Comparison of ENCODE assay signal across 11 cellular contexts in the genomic region with DNA sequence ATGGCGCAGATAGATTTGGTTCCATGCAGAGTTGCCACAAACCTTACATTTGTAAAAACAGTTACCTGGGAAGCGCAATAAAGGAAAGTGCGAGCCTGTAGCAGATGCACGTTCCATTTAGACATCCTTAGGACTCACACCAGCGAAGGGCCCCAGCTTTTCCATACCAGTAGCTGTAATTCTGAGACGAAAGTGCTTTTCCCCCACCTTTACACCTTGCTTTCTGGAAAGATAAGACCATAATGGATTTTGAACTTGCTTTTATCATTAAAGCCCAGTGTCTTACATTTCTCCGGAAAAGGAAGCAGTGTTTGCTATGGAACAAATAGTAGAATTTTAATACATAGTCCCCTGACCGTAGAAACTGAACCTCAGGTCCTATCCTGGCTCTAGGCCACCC. TPM values are rescaled to one million over a fixed set of nuclear protein-coding genes. Genes with fewer than 3 reads are reported as not detected.
A peak's percentile ranks its signal among the peaks of the same experiment; 100 is the strongest.
DNase-seq lines count a peak whose midpoint lies in the region; ATAC-seq and TF ChIP-seq lines count a peak whose summit lies in the region.
"Had no signal": no experiment of that assay in that cellular context is flagged by ENCODE, and none has a peak within 500 bp of the region (broad histone marks: within the 10 kb centered on the region; RNA-seq: fewer than 3 reads in every experiment).

No MANE protein-coding gene starts in this region.

- no peak overlapping the region for H3K4ac ChIP-seq in mesendoderm (ENCODE audit: low read depth, low read length)

- 57 to 63% (median 60%) methylated on average over 8 of the region's 8 CpGs for WGBS in heart left ventricle, 4 donors
- WGBS in mammary epithelial cell (ENCODE audit: low coverage, missing lambda C conversion rate) = 70% methylated on average over 7 of the region's 8 CpGs
- WGBS in mesendoderm (ENCODE audit: extremely low coverage, insufficient coverage, low lambda C conversion rate) = no CpG with 5 or more reads among the region's 8 CpGs

- no peak overlapping the region for H2AK5ac ChIP-seq in mesendoderm (ENCODE audit: low read length)

- peak overlapping the region; percentile 5 to 83 (median 70) for H3K4me3 ChIP-seq in heart left ventricle
- H3K4me3 ChIP-seq in mammary epithelial cell (replicated peaks in 1 of 3; ENCODE audit: insufficient read depth in 1 of 3, low read depth in 2 of 3, low read length in 3 of 3) = peak overlapping the region; percentile 26 to 79 (median 76)
- H3K4me3 ChIP-seq in mesendoderm (ENCODE audit: low read length) = no peak overlapping the region
- H3K4me3 ChIP-seq in uterus = peak overlapping the region; percentile 60 to 72

- H3K27ac Mint-ChIP-seq in activated CD4-positive, alpha-beta memory T cell treated with anti-CD3 and anti-CD28 coated beads for 36 hours = no peak overlapping the region
- H3K27ac Mint-ChIP-seq: activated B cell treated with CpG ODN at 0.5 μM for 24 hours, brain, mesothelial cell of epicardium had no signal

- H3K36me3 Mint-ChIP-seq in activated CD4-positive, alpha-beta memory T cell treated with anti-CD3 and anti-CD28 coated beads for 36 hours = no peaks in the 10 kb centered on the region
- H3K36me3 Mint-ChIP-seq: brain, mesothelial cell of epicardium had no signal

- intact Hi-C loops in heart left ventricle (cut with DNase I) (no loop called here), left cardiac atrium (cut with DNase I) (no loop called here), mammary epithelial cell (cut with micrococcal nuclease) (no loop called here), uterus (cut with DNase I; ENCODE audit: low total_unique reads) (no loop called here), left colon (cut with DNase I, micrococcal nuclease) (no loop called here)
- intact Hi-C loops in activated CD4-positive, alpha-beta memory T cell treated with anti-CD3 and anti-CD28 coated beads for 36 hours (cut with micrococcal nuclease) = loop anchor here (1.0 kb wide), 1 partner anchor 12 kb away; the partner anchor contains the start of gene KDM5A

- peaks cover 4% of the 10 kb centered on the region for H3K79me1 ChIP-seq in mesendoderm (ENCODE audit: low read length)

- H3K4me2 ChIP-seq in mammary epithelial cell (ENCODE audit: insufficient read depth, low read depth, low read length) (peak overlapping the region; percentile 78), mesendoderm (ENCODE audit: low read length) (peak overlapping the region; percentile 55)

- H3K4me1 Mint-ChIP-seq in activated CD4-positive, alpha-beta memory T cell treated with anti-CD3 and anti-CD28 coated beads for 36 hours (ENCODE audit: low read depth) = no peaks in the 10 kb centered on the region
- H3K4me1 Mint-ChIP-seq: activated B cell treated with CpG ODN at 0.5 μM for 24 hours, mesothelial cell of epicardium had no signal

- H3K4me1 ChIP-seq in heart left ventricle = peaks cover 0 to 17% (median 8%) of the 10 kb centered on the region in 12 donors
- peaks cover 4% of the 10 kb centered on the region for H3K4me1 ChIP-seq in mammary epithelial cell (ENCODE audit: insufficient read depth, low read length)
- peaks cover 2% of the 10 kb centered on the region for H3K4me1 ChIP-seq in mesendoderm (ENCODE audit: control insufficient read depth, low read depth, low read length)
- peaks cover 0 to 7% of the 10 kb centered on the region in 2 donors for H3K4me1 ChIP-seq in uterus

- H3K27me3 ChIP-seq in heart left ventricle (no peaks in the 10 kb centered on the region), mammary epithelial cell (ENCODE audit: insufficient read depth, low read length) (no peaks in the 10 kb centered on the region), mesendoderm (ENCODE audit: insufficient read depth, low read length, poor library complexity) (no peaks in the 10 kb centered on the region), uterus (no peaks in the 10 kb centered on the region)

- H2BK5ac ChIP-seq in mesendoderm (ENCODE audit: low read length) = no peak overlapping the region

- no peaks in the 10 kb centered on the region for H3K9me3 ChIP-seq in heart left ventricle
- H3K9me3 ChIP-seq in mammary epithelial cell (replicated peaks; ENCODE audit: insufficient read depth, low read length) = no peaks in the 10 kb centered on the region
- H3K9me3 ChIP-seq in uterus = no peaks in the 10 kb centered on the region

- dilution Hi-C loops in mammary epithelial cell (cut with HindIII; ENCODE audit: low sequenced_read_pairs) = loop anchor here (5.0 kb wide), 2 partner anchors 41 to 76 kb away; no protein-coding TSS in a partner anchor

- no TSS peak for BruUV-seq in mammary epithelial cell (replicated peaks; lab: Mats Ljungman, UMichigan)

- H3K23ac ChIP-seq in mesendoderm (ENCODE audit: low read length) = no peak overlapping the region

- DNase-seq in heart left ventricle (no peak), left cardiac atrium (no peak), mammary epithelial cell (no peak), mesendoderm (no peak), uterus (no peak), left colon (no peak), NOMO-1 treated with dmso at 0.1 percent for 144 hours (lab: John Stamatoyannopoulos, UW; ENCODE audit: unreplicated experiment) (no peak)
- DNase-seq in activated CD4-positive, alpha-beta memory T cell treated with anti-CD3 and anti-CD28 coated beads for 36 hours = no peak

- no peak overlapping the region for H3K18ac ChIP-seq in mesendoderm (ENCODE audit: low read length)

- POLR2A ChIA-PET in activated CD4-positive, alpha-beta memory T cell treated with anti-CD3 and anti-CD28 coated beads for 36 hours (lab: Charles Lee) = interaction anchor here (0.6 to 4.5 kb wide), 5 partner anchors 10 to 38 kb away, joined by 3 to 31 read pairs (median 4); partner anchors contain the start of gene KDM5A

- H2BK120ac ChIP-seq in mesendoderm (ENCODE audit: low read depth, low read length) = no peak overlapping the region

- CTCF ChIA-PET in mammary epithelial cell (lab: Charles Lee; ENCODE audit: low non-redundant PET) = interaction anchor here (0.6 kb wide), 1 partner anchor 351 kb away, joined by 6 read pairs; the partner anchor contains the start of gene WNK1
- CTCF ChIA-PET in activated CD4-positive, alpha-beta memory T cell treated with anti-CD3 and anti-CD28 coated beads for 36 hours (lab: Charles Lee) = interaction anchor here (0.5 to 3.6 kb wide), 7 partner anchors 10 to 169 kb away, joined by 3 to 38 read pairs (median 5); partner anchors contain the start of gene KDM5A

- H3K27ac ChIP-seq in heart left ventricle (peak overlapping the region in 7 of 12 donors; percentile 11 to 82 (median 75)), mammary epithelial cell (ENCODE audit: insufficient read depth, low read depth, low read length) (no peak overlapping the region), mesendoderm (ENCODE audit: low read depth, low read length) (no peak overlapping the region), uterus (peak overlapping the region; percentile 17 to 74)

- H3K79me2 ChIP-seq in mammary epithelial cell (ENCODE audit: insufficient read depth, low read length) = peaks cover 13% of the 10 kb centered on the region
- peaks cover 15% of the 10 kb centered on the region for H3K79me2 ChIP-seq in mesendoderm (ENCODE audit: control insufficient read depth, insufficient read depth, low read length)

- no peak overlapping the region for H3K4me3 Mint-ChIP-seq in activated CD4-positive, alpha-beta memory T cell treated with anti-CD3 and anti-CD28 coated beads for 36 hours
- H3K4me3 Mint-ChIP-seq: activated B cell treated with CpG ODN at 0.5 μM for 24 hours, brain, mesothelial cell of epicardium had no signal

- H4K20me1 ChIP-seq in mammary epithelial cell (ENCODE audit: insufficient read depth, low read length) = no peaks in the 10 kb centered on the region

- H3K9ac ChIP-seq in mammary epithelial cell (ENCODE audit: insufficient read depth, low read length) (no peak overlapping the region), mesendoderm (ENCODE audit: low read length) (peak overlapping the region; percentile 53)

- peak overlapping the region; percentile 95 for H4K5ac ChIP-seq in mesendoderm (ENCODE audit: low read length)

- H3K27me3 Mint-ChIP-seq in activated CD4-positive, alpha-beta memory T cell treated with anti-CD3 and anti-CD28 coated beads for 36 hours = no peaks in the 10 kb centered on the region
- H3K27me3 Mint-ChIP-seq: activated B cell treated with CpG ODN at 0.5 μM for 24 hours, brain had no signal

- in situ Hi-C loops in mammary epithelial cell (cut with MboI; ENCODE audit: low sequenced_read_pairs in 2 of 2) = no loop called here

- H3K56ac ChIP-seq in mesendoderm (ENCODE audit: low read length) = peak overlapping the region; percentile 52

- H2AFZ ChIP-seq in mammary epithelial cell (ENCODE audit: low read depth, low read length) = peak overlapping the region; percentile 96

- ATAC-seq in heart left ventricle = no peak
- ATAC-seq in left cardiac atrium = no peak
- no peak for ATAC-seq in left colon

- H4K8ac ChIP-seq in mesendoderm (ENCODE audit: low read depth, low read length) = peak overlapping the region; percentile 82

- no peaks in the 10 kb centered on the region for H3K36me3 ChIP-seq in heart left ventricle
- no peaks in the 10 kb centered on the region for H3K36me3 ChIP-seq in mammary epithelial cell (ENCODE audit: insufficient read depth, low read length)
- no peaks in the 10 kb centered on the region for H3K36me3 ChIP-seq in mesendoderm (ENCODE audit: control insufficient read depth, insufficient read depth, low read length)
- no peaks in the 10 kb centered on the region for H3K36me3 ChIP-seq in uterus

- no peak overlapping the region for H2BK15ac ChIP-seq in mesendoderm (replicated peaks; ENCODE audit: low read depth)

- TF ChIP-seq POLR2A in heart left ventricle (IDR thresholded peaks at IDR 0.05) (no peak), uterus (IDR thresholded peaks at IDR 0.05) (no peak)

- H3K9me3 Mint-ChIP-seq in activated CD4-positive, alpha-beta memory T cell treated with anti-CD3 and anti-CD28 coated beads for 36 hours = no peaks in the 10 kb centered on the region
- H3K9me3 Mint-ChIP-seq: activated B cell treated with CpG ODN at 0.5 μM for 24 hours, brain, mesothelial cell of epicardium had no signal

- TF ChIP-seq CTCF in heart left ventricle (IDR thresholded peaks at IDR 0.05) (no peak), mammary epithelial cell (conservative IDR thresholded peaks at IDR 0.05 in 1 of 2, IDR thresholded peaks at IDR 0.05 in 1 of 2; ENCODE audit: extremely low read depth in 1 of 2, insufficient read depth in 1 of 2, low read depth in 1 of 2, low read length in 2 of 2) (no peak), uterus (IDR thresholded peaks at IDR 0.05) (no peak)

RNA-seq across cellular contexts. Expression of gene CCDC77, which starts 0.6 kb away (rescaled TPM):
- total RNA-seq in heart left ventricle (1 to 10 TPM; 1.3 to 4.6 (median 2.6) TPM), left cardiac atrium (1 to 10 TPM; 2.9 to 5.0 TPM), mammary epithelial cell (1 to 10 TPM; 5.3 to 8.8 TPM), uterus (10 to 100 TPM in 1 of 4 donors, 1 to 10 TPM in 3; 2.9 to 17.5 (median 5.8) TPM), left colon (1 to 10 TPM; 4.0 to 5.9 TPM)
- polyA plus RNA-seq in heart left ventricle (1 to 10 TPM; 2.9 to 3.0 TPM), mammary epithelial cell (4.9 TPM)
- polyA minus RNA-seq in mammary epithelial cell = not detected
- 19.5 TPM for polyA plus RNA-seq in mesendoderm (2013, experiment 1 of 2)
- 21.2 TPM for polyA plus RNA-seq in mesendoderm (2013, experiment 2 of 2)
- total RNA-seq in activated CD4-positive, alpha-beta memory T cell treated with anti-CD3 and anti-CD28 coated beads for 36 hours = 10 to 100 TPM; 14.4 to 14.7 TPM

RNA-seq across cellular contexts. Expression of gene KDM5A, which starts 11.7 kb away (rescaled TPM):
- total RNA-seq in heart left ventricle (10 to 100 TPM; 21.8 to 55.6 (median 34.6) TPM), left cardiac atrium (10 to 100 TPM; 36.5 to 38.1 TPM), mammary epithelial cell (10 to 100 TPM; 50.5 to 52.4 TPM), uterus (10 to 100 TPM; 12.1 to 97.5 (median 50.5) TPM), left colon (10 to 100 TPM; 48.7 to 63.5 TPM)
- polyA plus RNA-seq in heart left ventricle (1 to 10 TPM; 4.7 to 9.3 TPM), mammary epithelial cell (17.5 TPM)
- polyA minus RNA-seq in mammary epithelial cell = 51.1 TPM
- 21.6 TPM for polyA plus RNA-seq in mesendoderm (2013, experiment 1 of 2)
- polyA plus RNA-seq in mesendoderm (2013, experiment 2 of 2) = 20.8 TPM
- 10 to 100 TPM; 59.7 to 63.5 TPM for total RNA-seq in activated CD4-positive, alpha-beta memory T cell treated with anti-CD3 and anti-CD28 coated beads for 36 hours

RNA-seq across cellular contexts. Expression of gene B4GALNT3, which starts 58.9 kb away (rescaled TPM):
- 10 to 100 TPM; 19.3 to 59.4 (median 31.5) TPM for total RNA-seq in heart left ventricle
- 10 to 100 TPM; 34.6 to 38.7 TPM for polyA plus RNA-seq in heart left ventricle
- total RNA-seq in left cardiac atrium = 10 to 100 TPM; 20.9 to 22.1 TPM
- total RNA-seq in mammary epithelial cell = 1 to 10 TPM; 5.3 to 5.4 TPM
- polyA plus RNA-seq in mammary epithelial cell = 1.9 TPM
- polyA minus RNA-seq in mammary epithelial cell = 6.9 TPM
- polyA plus RNA-seq in mesendoderm (2013, experiment 1 of 2) = 16.0 TPM
- polyA plus RNA-seq in mesendoderm (2013, experiment 2 of 2) = 14.7 TPM
- total RNA-seq in uterus = 10 to 100 TPM in 1 of 4 donors, 1 to 10 TPM in 3; 2.2 to 29.2 (median 3.1) TPM
- 1 to 10 TPM; 1.2 to 1.9 TPM for total RNA-seq in activated CD4-positive, alpha-beta memory T cell treated with anti-CD3 and anti-CD28 coated beads for 36 hours
- total RNA-seq in left colon = 100 to 1,000 TPM; 131 to 143 TPM
- total RNA-seq: activated B cell treated with CpG ODN at 0.5 μM for 24 hours had no signal

Comparison
In these comparisons a context has a peak if more than half of its experiments do, and no peak if none do; other contexts are left out.
1. H3K27ac ChIP-seq: peak in heart left ventricle (7 of 12) and uterus (2 of 2); none in mammary epithelial cell (single experiment) and mesendoderm (single experiment).